8 cellular contexts compared by ENCODE assay signal in genomic region chr1:43980255-43981134, GRCh38. TPM values are rescaled to one million over a fixed set of nuclear protein-coding genes. Genes with fewer than 3 reads are reported as not detected.
A peak's percentile ranks its signal among the peaks of the same experiment; 100 is the strongest.
DNase-seq lines count a peak whose midpoint lies in the region; ATAC-seq and TF ChIP-seq lines count a peak whose summit lies in the region.

No MANE protein-coding gene starts in this region.

- whole genome bisulfite sequencing in liver = 75% methylated on average over 13 of the region's 13 CpGs

- H3K4me3 ChIP-seq in cardiac muscle cell = peak overlapping the region; percentile 92
- peak overlapping the region; percentile 39 to 75 (median 45) for H3K4me3 ChIP-seq in liver (ENCODE audit: low read depth in 1 of 3, low read length in 3 of 3)
- peak overlapping the region; percentile 42 to 87 for H3K4me3 ChIP-seq in uterus

- H3K27me3 ChIP-seq in cardiac muscle cell (no peaks in the 10 kb centered on the region), liver (ENCODE audit: control insufficient read depth in 4 of 4, insufficient read depth in 4 of 4, low read length in 3 of 4) (no peaks in the 10 kb centered on the region), uterus (no peaks in the 10 kb centered on the region)

- no peak for TF ChIP-seq RAD21 in liver (IDR thresholded peaks at IDR 0.05)

- ATAC-seq in left cardiac atrium = no peak

- peak overlapping the region in 1 of 2 donors; percentile 30 for H3K9ac ChIP-seq in liver (ENCODE audit: low read depth in 1 of 2, low read length in 2 of 2)

- no peak for TF ChIP-seq POLR2A in uterus (IDR thresholded peaks at IDR 0.05)

- DNase-seq in cardiac muscle cell (ENCODE audit: low read depth in 1 of 2, low spot score in 1 of 2) (peak in 1 of 2 donors; percentile 37), left cardiac atrium (no peak), uterus (peak in 1 of 2 donors; percentile 20), NCI-H2029 treated with DMSO at 0.1 percent for 48 hours (lab: John Stamatoyannopoulos, UW) (no peak), A172 (ENCODE audit: low spot score) (no peak)
- DNase-seq in activated CD8-positive, alpha-beta memory T cell treated with anti-CD3 and anti-CD28 coated beads for 24 hours = no peak

- intact Hi-C loops in left cardiac atrium (cut with DNase I) = no loop called here
- intact Hi-C loops in uterus (cut with DNase I; ENCODE audit: low total_unique reads) = no loop called here

- no peaks in the 10 kb centered on the region for H3K9me3 ChIP-seq in cardiac muscle cell (ENCODE audit: low read depth)
- no peaks in the 10 kb centered on the region for H3K9me3 ChIP-seq in liver (ENCODE audit: control insufficient read depth in 4 of 4, low read length in 3 of 4)
- H3K9me3 ChIP-seq in uterus = no peaks in the 10 kb centered on the region

- H3K4me1 ChIP-seq in cardiac muscle cell (ENCODE audit: low read depth) = no peaks in the 10 kb centered on the region
- peaks cover 7 to 45% (median 35%) of the 10 kb centered on the region in 4 donors for H3K4me1 ChIP-seq in liver (ENCODE audit: control insufficient read depth in 4 of 4, insufficient read depth in 4 of 4, low read length in 3 of 4)
- peaks cover 4 to 8% of the 10 kb centered on the region in 2 donors for H3K4me1 ChIP-seq in uterus

- no peak overlapping the region for H3K27ac ChIP-seq in cardiac muscle cell
- peak overlapping the region; percentile 29 for H3K27ac ChIP-seq in angular gyrus (ENCODE audit: low read depth, low read length)
- peak overlapping the region; percentile 38 to 48 for H3K27ac ChIP-seq in liver (ENCODE audit: low read depth in 1 of 2, low read length in 2 of 2)
- H3K27ac ChIP-seq in uterus = peak overlapping the region; percentile 52 to 70

- H3K36me3 ChIP-seq in cardiac muscle cell (peaks cover 11% of the 10 kb centered on the region), liver (ENCODE audit: control insufficient read depth in 4 of 4, insufficient read depth in 3 of 4, low read depth in 1 of 4, low read length in 3 of 4) (peaks cover 0 to 15% (median 8%) of the 10 kb centered on the region in 4 donors), uterus (no peaks in the 10 kb centered on the region)

- TF ChIP-seq CTCF in cardiac muscle cell (IDR thresholded peaks at IDR 0.05; ENCODE audit: low read depth, low read length) = no peak
- TF ChIP-seq CTCF in liver (IDR thresholded peaks at IDR 0.05; ENCODE audit: low read depth, low read length, missing input control) = no peak
- no peak for TF ChIP-seq CTCF in uterus (IDR thresholded peaks at IDR 0.05)

TF ChIP-seq in liver, 16 proteins besides CTCF, POLR2A, EP300 and RAD21:
- TF ChIP-seq RXRA (IDR thresholded peaks at IDR 0.05) (no peak), ZBTB33 (IDR thresholded peaks at IDR 0.05) (no peak), ATF3 (IDR thresholded peaks at IDR 0.05) (no peak), FOXA1 (IDR thresholded peaks at IDR 0.05) (no peak), HNF4G (IDR thresholded peaks at IDR 0.05) (no peak), YY1 (IDR thresholded peaks at IDR 0.05) (no peak), JUND (IDR thresholded peaks at IDR 0.05) (no peak), NR2F2 (IDR thresholded peaks at IDR 0.05) (no peak), TAF1 (conservative IDR thresholded peaks at IDR 0.05) (no peak), MAX (IDR thresholded peaks at IDR 0.05) (no peak), REST (IDR thresholded peaks at IDR 0.05) (no peak), SP1 (IDR thresholded peaks at IDR 0.05) (no peak), HNF4A (conservative IDR thresholded peaks at IDR 0.05) (no peak)

RNA-seq across cellular contexts. Expression of gene B4GALT2, which starts 1.5 kb away (rescaled TPM):
- total RNA-seq in cardiac muscle cell (81.6 and 83.3 TPM in 2 replicates), left cardiac atrium (10 to 100 TPM; 35.5 to 44.2 TPM), liver (10 to 100 TPM; 12.8 to 19.4 TPM), uterus (10 to 100 TPM in 2 of 4 donors, 1 to 10 TPM in 2; 2.3 to 45.8 (median 18.5) TPM)
- polyA plus RNA-seq in cardiac muscle cell (97.4 and 97.6 TPM in 2 replicates), liver (10 to 100 TPM in 1 of 2 donors, 1 to 10 TPM in 1; 2.9 to 31.5 TPM)
- 71.8 and 114 TPM in 2 replicates for total RNA-seq in A172 (2014; rRNA removed; shearing (Covaris generic))

RNA-seq across cellular contexts. Expression of gene ATP6V0B, which starts 5.7 kb away (rescaled TPM):
- 87.5 and 171 TPM in 2 replicates for total RNA-seq in cardiac muscle cell
- polyA plus RNA-seq in cardiac muscle cell = 263 and 316 TPM in 2 replicates
- total RNA-seq in left cardiac atrium = 100 to 1,000 TPM in 1 of 2 donors, 10 to 100 TPM in 1; 96.5 to 113 TPM
- total RNA-seq in liver = 10 to 100 TPM; 69.5 to 99.5 TPM
- 100 to 1,000 TPM; 158 to 277 TPM for polyA plus RNA-seq in liver
- total RNA-seq in uterus = 100 to 1,000 TPM in 1 of 4 donors, 10 to 100 TPM in 3; 49.6 to 183 (median 65.4) TPM
- 187 and 202 TPM in 2 replicates for total RNA-seq in A172 (2014; rRNA removed; shearing (Covaris generic))

RNA-seq across cellular contexts. Expression of gene DPH2, which starts 10.7 kb away (rescaled TPM):
- total RNA-seq in cardiac muscle cell = 17.1 and 20.7 TPM in 2 replicates
- 21.5 and 38.6 TPM in 2 replicates for polyA plus RNA-seq in cardiac muscle cell
- 10 to 100 TPM; 14.1 to 20.9 TPM for total RNA-seq in left cardiac atrium
- total RNA-seq in liver = 10 to 100 TPM in 1 of 2 donors, 1 to 10 TPM in 1; 9.3 to 20.9 TPM
- polyA plus RNA-seq in liver = 10 to 100 TPM; 13.0 to 17.7 TPM
- 10 to 100 TPM in 2 of 4 donors, 1 to 10 TPM in 2; 5.1 to 18.5 (median 12.3) TPM for total RNA-seq in uterus
- 26.5 and 31.6 TPM in 2 replicates for total RNA-seq in A172 (2014; rRNA removed; shearing (Covaris generic))

RNA-seq across cellular contexts. Expression of gene CCDC24, which starts 10.9 kb away (rescaled TPM):
- total RNA-seq in cardiac muscle cell (20.8 and 26.5 TPM in 2 replicates), left cardiac atrium (1 to 10 TPM; 1.8 to 2.2 TPM), liver (1 to 10 TPM in 1 of 2 donors, under 1 TPM in 1; 0.92 to 4.2 TPM), uterus (10 to 100 TPM in 1 of 4 donors, 1 to 10 TPM in 2, not detected in 1; 3.1 to 10.6 (median 7.0) TPM)
- polyA plus RNA-seq in cardiac muscle cell (27.9 and 29.7 TPM in 2 replicates), liver (1 to 10 TPM; 2.2 to 2.5 TPM)
- total RNA-seq in A172 (2014; rRNA removed; shearing (Covaris generic)) = 8.8 and 13.9 TPM in 2 replicates

RNA-seq across cellular contexts. Expression of gene IPO13, which starts 33.7 kb away (rescaled TPM):
- total RNA-seq in cardiac muscle cell (26.2 and 29.2 TPM in 2 replicates), left cardiac atrium (10 to 100 TPM; 26.7 to 30.1 TPM), liver (10 to 100 TPM in 1 of 2 donors, 1 to 10 TPM in 1; 9.1 to 15.1 TPM), uterus (10 to 100 TPM in 3 of 4 donors, 1 to 10 TPM in 1; 6.9 to 26.7 (median 18.0) TPM)
- polyA plus RNA-seq in cardiac muscle cell (27.9 and 28.6 TPM in 2 replicates), liver (10 to 100 TPM in 1 of 2 donors, 1 to 10 TPM in 1; 8.6 to 12.0 TPM)
- total RNA-seq in A172 (2014; rRNA removed; shearing (Covaris generic)) = 23.9 and 25.2 TPM in 2 replicates
